Comparison of ENCODE assay signal across 1 cellular context in genomic region chr15:64651573-64652260, GRCh38.
TF ChIP-seq lines count a peak whose summit lies in the region.

No MANE protein-coding gene starts in this region.

TF ChIP-seq in K562, 482 proteins besides CTCF, POLR2A, EP300 and RAD21 (continued from another document):
- TF ChIP-seq, protein P1, sequence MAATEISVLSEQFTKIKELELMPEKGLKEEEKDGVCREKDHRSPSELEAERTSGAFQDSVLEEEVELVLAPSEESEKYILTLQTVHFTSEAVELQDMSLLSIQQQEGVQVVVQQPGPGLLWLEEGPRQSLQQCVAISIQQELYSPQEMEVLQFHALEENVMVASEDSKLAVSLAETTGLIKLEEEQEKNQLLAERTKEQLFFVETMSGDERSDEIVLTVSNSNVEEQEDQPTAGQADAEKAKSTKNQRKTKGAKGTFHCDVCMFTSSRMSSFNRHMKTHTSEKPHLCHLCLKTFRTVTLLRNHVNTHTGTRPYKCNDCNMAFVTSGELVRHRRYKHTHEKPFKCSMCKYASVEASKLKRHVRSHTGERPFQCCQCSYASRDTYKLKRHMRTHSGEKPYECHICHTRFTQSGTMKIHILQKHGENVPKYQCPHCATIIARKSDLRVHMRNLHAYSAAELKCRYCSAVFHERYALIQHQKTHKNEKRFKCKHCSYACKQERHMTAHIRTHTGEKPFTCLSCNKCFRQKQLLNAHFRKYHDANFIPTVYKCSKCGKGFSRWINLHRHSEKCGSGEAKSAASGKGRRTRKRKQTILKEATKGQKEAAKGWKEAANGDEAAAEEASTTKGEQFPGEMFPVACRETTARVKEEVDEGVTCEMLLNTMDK (IDR thresholded peaks at IDR 0.05; ENCODE audit: borderline replicate concordance, insufficient read depth, low read depth, low read length, poor library complexity, severe bottlenecking), result no peak
- TF ChIP-seq, protein P2, sequence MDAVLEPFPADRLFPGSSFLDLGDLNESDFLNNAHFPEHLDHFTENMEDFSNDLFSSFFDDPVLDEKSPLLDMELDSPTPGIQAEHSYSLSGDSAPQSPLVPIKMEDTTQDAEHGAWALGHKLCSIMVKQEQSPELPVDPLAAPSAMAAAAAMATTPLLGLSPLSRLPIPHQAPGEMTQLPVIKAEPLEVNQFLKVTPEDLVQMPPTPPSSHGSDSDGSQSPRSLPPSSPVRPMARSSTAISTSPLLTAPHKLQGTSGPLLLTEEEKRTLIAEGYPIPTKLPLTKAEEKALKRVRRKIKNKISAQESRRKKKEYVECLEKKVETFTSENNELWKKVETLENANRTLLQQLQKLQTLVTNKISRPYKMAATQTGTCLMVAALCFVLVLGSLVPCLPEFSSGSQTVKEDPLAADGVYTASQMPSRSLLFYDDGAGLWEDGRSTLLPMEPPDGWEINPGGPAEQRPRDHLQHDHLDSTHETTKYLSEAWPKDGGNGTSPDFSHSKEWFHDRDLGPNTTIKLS (IDR thresholded peaks at IDR 0.05; ENCODE audit: borderline replicate concordance, low read depth), result no peak
- TF ChIP-seq, protein P3, sequence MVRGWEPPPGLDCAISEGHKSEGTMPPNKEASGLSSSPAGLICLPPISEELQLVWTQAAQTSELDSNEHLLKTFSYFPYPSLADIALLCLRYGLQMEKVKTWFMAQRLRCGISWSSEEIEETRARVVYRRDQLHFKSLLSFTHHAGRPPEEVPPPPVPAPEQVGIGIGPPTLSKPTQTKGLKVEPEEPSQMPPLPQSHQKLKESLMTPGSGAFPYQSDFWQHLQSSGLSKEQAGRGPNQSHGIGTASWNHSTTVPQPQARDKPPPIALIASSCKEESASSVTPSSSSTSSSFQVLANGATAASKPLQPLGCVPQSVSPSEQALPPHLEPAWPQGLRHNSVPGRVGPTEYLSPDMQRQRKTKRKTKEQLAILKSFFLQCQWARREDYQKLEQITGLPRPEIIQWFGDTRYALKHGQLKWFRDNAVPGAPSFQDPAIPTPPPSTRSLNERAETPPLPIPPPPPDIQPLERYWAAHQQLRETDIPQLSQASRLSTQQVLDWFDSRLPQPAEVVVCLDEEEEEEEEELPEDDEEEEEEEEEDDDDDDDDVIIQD (CRISPR knock-in tag; IDR thresholded peaks at IDR 0.05), result no peak
- TF ChIP-seq, protein P4, sequence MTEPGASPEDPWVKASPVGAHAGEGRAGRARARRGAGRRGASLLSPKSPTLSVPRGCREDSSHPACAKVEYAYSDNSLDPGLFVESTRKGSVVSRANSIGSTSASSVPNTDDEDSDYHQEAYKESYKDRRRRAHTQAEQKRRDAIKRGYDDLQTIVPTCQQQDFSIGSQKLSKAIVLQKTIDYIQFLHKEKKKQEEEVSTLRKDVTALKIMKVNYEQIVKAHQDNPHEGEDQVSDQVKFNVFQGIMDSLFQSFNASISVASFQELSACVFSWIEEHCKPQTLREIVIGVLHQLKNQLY (CRISPR knock-in tag; conservative IDR thresholded peaks at IDR 0.05), result no peak
- TF ChIP-seq SMAD4 (CRISPR knock-in tag; conservative IDR thresholded peaks at IDR 0.05) (no peak), ZNF3 (CRISPR knock-in tag; IDR thresholded peaks at IDR 0.05) (no peak), ARID1B (IDR thresholded peaks at IDR 0.05) (no peak)
